8 cellular contexts compared by ENCODE assay signal in the genomic region with DNA sequence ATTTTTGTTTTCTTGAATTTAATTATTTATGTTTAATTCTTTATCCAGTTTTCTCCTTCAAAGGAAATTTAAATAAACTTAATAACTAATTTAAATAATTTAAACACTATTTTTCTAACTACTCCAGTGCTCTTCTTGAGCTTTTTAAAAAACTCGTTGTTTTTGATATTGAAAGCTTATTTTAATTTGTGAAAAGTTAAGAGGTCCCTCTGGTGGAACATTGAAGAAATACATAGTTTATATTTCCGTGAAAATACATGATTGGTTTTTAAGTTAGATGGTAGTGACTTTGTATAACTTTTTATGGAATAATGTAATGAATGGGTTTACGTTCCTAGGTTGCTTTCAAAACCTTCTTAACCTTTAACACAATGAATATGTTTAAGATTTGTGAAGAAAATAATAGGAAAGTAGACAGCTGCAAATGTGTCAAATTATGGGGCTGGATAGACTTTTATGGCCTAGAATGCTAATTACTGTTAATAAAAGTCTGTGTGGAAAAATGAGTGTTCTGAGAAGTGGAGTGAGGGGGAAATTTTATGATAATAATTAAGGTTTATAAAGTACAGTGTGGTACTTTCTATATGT. TPM values are rescaled to one million over a fixed set of nuclear protein-coding genes. Genes with fewer than 3 reads are reported as not detected.
DNase-seq lines count a peak whose midpoint lies in the region; ATAC-seq and TF ChIP-seq lines count a peak whose summit lies in the region.

No MANE protein-coding gene starts in this region.

- no peak overlapping the region for H3K4me3 Mint-ChIP-seq in CD8-positive, alpha-beta T cell
- no peak overlapping the region for H3K4me3 Mint-ChIP-seq in T-helper 2 cell treated with Interferon-gamma antibody and Interleukin-4, amounts not matched to agents 5 μg/mL and 100 μg/mL, for 36 hours

- POLR2A ChIA-PET in CD8-positive, alpha-beta T cell (lab: Charles Lee), result interaction anchor here (2.6 kb wide), 1 partner anchor 64 kb away, joined by 6 read pairs; the partner anchor contains the start of gene LEMD3

- peak; percentile 69 for TF ChIP-seq CTCF in CD8-positive, alpha-beta T cell (IDR thresholded peaks at IDR 0.05)
- TF ChIP-seq CTCF in right lobe of liver (IDR thresholded peaks at IDR 0.05) (peak; percentile 50 to 59 (median 52)), lower leg skin (IDR thresholded peaks at IDR 0.05) (no peak)

- WGBS in right lobe of liver (ENCODE audit: insufficient coverage, low coverage, low lambda C conversion rate, missing lambda C conversion rate), result 6% methylated on average over 3 of the region's 3 CpGs
- 20 to 23% methylated on average over 3 of the region's 3 CpGs for WGBS in lower leg skin, 2 donors

- CTCF ChIA-PET in CD8-positive, alpha-beta T cell (lab: Charles Lee), result interaction anchor here (0.6 to 6.8 kb wide), 11 partner anchors 14 to 450 kb away, joined by 3 to 50 read pairs (median 3); partner anchors contain the start of gene LEMD3

- H3K27me3 ChIP-seq in CD8-positive, alpha-beta T cell (ENCODE audit: insufficient read depth, low read length), result no peaks in the 10 kb centered on the region
- H3K27me3 ChIP-seq in adipocyte (replicated peaks; ENCODE audit: control insufficient read depth, insufficient read depth, low read length) (no peaks in the 10 kb centered on the region), right lobe of liver (no peaks in the 10 kb centered on the region)

- H3K9me3 ChIP-seq in CD8-positive, alpha-beta T cell (ENCODE audit: low read length), result peaks cover 5% of the 10 kb centered on the region
- peaks cover 9% of the 10 kb centered on the region for H3K9me3 ChIP-seq in adipocyte (ENCODE audit: control insufficient read depth, low read length)
- H3K9me3 ChIP-seq in right lobe of liver, result peaks cover 0 to 6% (median 0%) of the 10 kb centered on the region in 4 donors

- no peak for DNase-seq in CD8-positive, alpha-beta T cell
- DNase-seq in adipocyte (ENCODE audit: low read depth) (peak; percentile 69), right lobe of liver (no peak), lower leg skin (ENCODE audit: low spot score in 2 of 2) (no peak)
- no peak for DNase-seq in T-helper 2 cell treated with Interferon-gamma antibody and Interleukin-4, amounts not matched to agents 5 μg/mL and 100 μg/mL, for 36 hours (ENCODE audit: low spot score)

- intact Hi-C loops in CD8-positive, alpha-beta T cell (cut with DNase I, micrococcal nuclease), result loop anchor here (1.0 to 5.0 kb wide), 7 partner anchors 62 to 874 kb away; partner anchors contain the start of genes WIF1 (in 2 of the 2) and LEMD3 (in 1 of the 2)
- intact Hi-C loops in right lobe of liver (cut with DNase I), result no loop called here
- intact Hi-C loops in lower leg skin (cut with DNase I; ENCODE audit: low total_unique reads), result no loop called here

- peaks cover 26% of the 10 kb centered on the region for H3K36me3 Mint-ChIP-seq in CD8-positive, alpha-beta T cell
- H3K36me3 Mint-ChIP-seq in T-helper 2 cell treated with Interferon-gamma antibody and Interleukin-4, amounts not matched to agents 5 μg/mL and 100 μg/mL, for 36 hours (ENCODE audit: low read depth), result peaks cover 24% of the 10 kb centered on the region

- H3K9me3 Mint-ChIP-seq in CD8-positive, alpha-beta T cell, result peaks cover 15% of the 10 kb centered on the region
- H3K9me3 Mint-ChIP-seq in T-helper 2 cell treated with Interferon-gamma antibody and Interleukin-4, amounts not matched to agents 5 μg/mL and 100 μg/mL, for 36 hours, result peaks cover 26% of the 10 kb centered on the region

- no peak overlapping the region for H3K27ac ChIP-seq in CD8-positive, alpha-beta T cell (ENCODE audit: low read depth, low read length)
- H3K27ac ChIP-seq in right lobe of liver, result no peak overlapping the region

- H3K27me3 Mint-ChIP-seq in CD8-positive, alpha-beta T cell (ENCODE audit: low read depth), result no peaks in the 10 kb centered on the region
- no peaks in the 10 kb centered on the region for H3K27me3 Mint-ChIP-seq in T-helper 2 cell treated with Interferon-gamma antibody and Interleukin-4, amounts not matched to agents 5 μg/mL and 100 μg/mL, for 36 hours (ENCODE audit: low read depth)

- H3K36me3 ChIP-seq in CD8-positive, alpha-beta T cell (ENCODE audit: insufficient read depth, low read length), result peaks cover 4% of the 10 kb centered on the region
- H3K36me3 ChIP-seq in adipocyte (ENCODE audit: control insufficient read depth, insufficient read depth, low read length, severe bottlenecking), result peaks cover 9% of the 10 kb centered on the region
- H3K36me3 ChIP-seq in right lobe of liver, result no peaks in the 10 kb centered on the region

- peak overlapping the region; percentile 5 for H3K9ac ChIP-seq in adipocyte (ENCODE audit: low read length)

- H3K4me3 ChIP-seq in CD8-positive, alpha-beta T cell (ENCODE audit: low read depth, low read length), result no peak overlapping the region
- peak overlapping the region; percentile 3 for H3K4me3 ChIP-seq in adipocyte (ENCODE audit: low read length)
- no peak overlapping the region for H3K4me3 ChIP-seq in right lobe of liver
- H3K4me3 ChIP-seq in lower leg skin (ENCODE audit: low read depth, poor library complexity, severe bottlenecking), result no peak overlapping the region

- H3K4me1 ChIP-seq in CD8-positive, alpha-beta T cell (ENCODE audit: insufficient read depth, low read length), result peaks cover 4% of the 10 kb centered on the region
- H3K4me1 ChIP-seq in adipocyte (ENCODE audit: control insufficient read depth, insufficient read depth, low read length) (peaks cover 4% of the 10 kb centered on the region), right lobe of liver (no peaks in the 10 kb centered on the region)

- peak; percentile 40 for ATAC-seq in CD8-positive, alpha-beta T cell
- ATAC-seq in HG03280 (IDR thresholded peaks at IDR 0.05; ENCODE audit: unreplicated experiment) (peak; percentile 51), right lobe of liver (peak in 3 of 4 donors; percentile 48 to 61 (median 51)), esophagus mucosa (no peak), GM21619 (IDR thresholded peaks at IDR 0.05; ENCODE audit: unreplicated experiment) (no peak)

- TF ChIP-seq POLR2A in right lobe of liver (IDR thresholded peaks at IDR 0.05), result no peak
- TF ChIP-seq POLR2A in lower leg skin (IDR thresholded peaks at IDR 0.05), result no peak

- no peak overlapping the region for H3K27ac Mint-ChIP-seq in CD8-positive, alpha-beta T cell
- no peak overlapping the region for H3K27ac Mint-ChIP-seq in T-helper 2 cell treated with Interferon-gamma antibody and Interleukin-4, amounts not matched to agents 5 μg/mL and 100 μg/mL, for 36 hours

- H3K4me1 Mint-ChIP-seq in CD8-positive, alpha-beta T cell (ENCODE audit: low read depth), result peaks cover 13% of the 10 kb centered on the region
- peaks cover 6% of the 10 kb centered on the region for H3K4me1 Mint-ChIP-seq in T-helper 2 cell treated with Interferon-gamma antibody and Interleukin-4, amounts not matched to agents 5 μg/mL and 100 μg/mL, for 36 hours (ENCODE audit: low read depth)

RNA-seq across cellular contexts. Expression of gene MSRB3, which starts 45.9 kb away (rescaled TPM):
- total RNA-seq in CD8-positive, alpha-beta T cell, result not detected
- total RNA-seq in right lobe of liver (1 to 10 TPM; 1.4 to 5.6 (median 2.6) TPM), lower leg skin (10 to 100 TPM in 1 of 4 donors, 1 to 10 TPM in 3; 6.1 to 16.6 (median 7.9) TPM), esophagus mucosa (3.6 TPM)

Comparison
In these comparisons a context has a peak if more than half of its experiments do, and no peak if none do; other contexts are left out.
1. ATAC-seq: peak in CD8-positive, alpha-beta T cell (single experiment), HG03280 (single experiment) and right lobe of liver (3 of 4); none in esophagus mucosa (single experiment) and GM21619 (single experiment).
2. CTCF ChIP-seq: peak in CD8-positive, alpha-beta T cell (single experiment) and right lobe of liver (4 of 4); none in lower leg skin (0 of 3).
3. intact Hi-C loops: an anchor here in CD8-positive, alpha-beta T cell (1.0 to 5.0 kb wide); none called in right lobe of liver and lower leg skin.